ENCODE assay signal across 9 cellular contexts in the genomic region with DNA sequence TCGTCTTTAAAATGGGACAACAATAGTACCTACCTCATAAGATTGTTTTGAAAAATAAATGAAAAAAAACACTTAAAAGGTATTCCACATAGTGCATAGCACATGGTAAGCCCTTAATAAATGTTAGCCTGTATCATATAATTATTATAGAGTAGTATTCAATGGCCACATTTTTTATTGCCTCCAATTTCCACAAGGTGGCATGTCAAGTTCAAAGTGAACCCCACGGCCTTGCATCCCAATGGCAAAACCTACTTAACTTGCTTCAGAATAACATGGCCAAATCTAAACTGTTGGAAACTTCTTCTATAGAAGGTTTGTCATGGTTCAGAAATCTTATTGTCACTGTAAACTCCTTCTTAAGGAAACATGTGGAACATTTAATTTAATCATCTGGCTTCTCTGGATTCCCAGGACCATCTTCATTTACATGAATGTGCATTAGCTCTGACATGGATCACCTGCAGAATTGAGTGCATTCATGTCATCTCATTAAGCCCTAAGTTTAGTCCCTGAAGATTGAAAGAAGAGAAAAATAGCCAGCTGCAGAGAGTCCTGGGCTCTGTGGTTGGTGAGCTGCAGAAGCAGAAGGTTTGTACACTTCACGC.
DNase-seq lines count a peak whose midpoint lies in the region; ATAC-seq and TF ChIP-seq lines count a peak whose summit lies in the region.
"Had no signal": no experiment of that assay in that cellular context is flagged by ENCODE, and none has a peak within 500 bp of the region (broad histone marks: within the 10 kb centered on the region; RNA-seq: fewer than 3 reads in every experiment).

No MANE protein-coding gene starts in this region.

- intact Hi-C loops in colonic mucosa (cut with DNase I), result loop anchor here (2.0 to 10.0 kb wide), 2 partner anchors 162 to 250 kb away; a partner anchor contains a TSS
- intact Hi-C loops in Caco-2 (cut with micrococcal nuclease; ENCODE audit: unreplicated experiment), result loop anchor here (1.0 to 5.0 kb wide), 4 partner anchors 18 to 310 kb away; a partner anchor contains a TSS

- DNase-seq in DMS53 (lab: John Stamatoyannopoulos, UW) (peak; percentile 65), NCI-H460 (ENCODE audit: extremely low read depth, low read depth) (peak; percentile 38), colonic mucosa (peak; percentile 42), lung (ENCODE audit: low spot score) (no peak), Caco-2 (no peak), immature natural killer cell (no peak)
- no peak for DNase-seq in stimulated activated CD4-positive, alpha-beta T cell treated with anti-CD3 and anti-CD28 coated beads, Interleukin-4, amount 100 ng/mL, for 24 hours

- H3K27ac Mint-ChIP-seq in Caco-2 (ENCODE audit: unreplicated experiment), result no peak overlapping the region
- no peak overlapping the region for H3K27ac Mint-ChIP-seq in immature natural killer cell
- H3K27ac Mint-ChIP-seq: T-helper 1 cell treated with Interleukin-12 subunit alpha and Interleukin-12 subunit beta and Interleukin-4 antibody, amounts not matched to agents 30 μg/mL and 1 μg/mL, for 36 hours had no signal

- ATAC-seq in GM21576 (IDR thresholded peaks at IDR 0.05; ENCODE audit: unreplicated experiment) (peak; percentile 36), lung (ENCODE audit: insufficient read depth, low FRiP score) (no peak)

- H3K9me3 ChIP-seq in colonic mucosa, result no peaks in the 10 kb centered on the region
- no peaks in the 10 kb centered on the region for H3K9me3 ChIP-seq in lung (ENCODE audit: control insufficient read depth in 2 of 2, insufficient read depth in 1 of 2, low read length in 1 of 2)
- H3K9me3 ChIP-seq in Caco-2, result no peaks in the 10 kb centered on the region

- no peak overlapping the region for H3K4me3 Mint-ChIP-seq in Caco-2 (ENCODE audit: unreplicated experiment)
- H3K4me3 Mint-ChIP-seq in immature natural killer cell, result no peak overlapping the region
- H3K4me3 Mint-ChIP-seq: T-helper 1 cell treated with Interleukin-12 subunit alpha and Interleukin-12 subunit beta and Interleukin-4 antibody, amounts not matched to agents 30 μg/mL and 1 μg/mL, for 36 hours had no signal

- CTCF ChIA-PET in Caco-2 (lab: Charles Lee), result interaction anchor here (0.8 kb wide), 1 partner anchor 51 kb away, joined by 3 read pairs; no protein-coding TSS in a partner anchor

- WGBS in lung, 2 donors, result 59 to 63% methylated on average over 3 of the region's 3 CpGs

- POLR2A ChIA-PET in Caco-2 (lab: Charles Lee), result no interaction called here

- no TSS peak for BruUV-seq in Caco-2 (replicated peaks; lab: Mats Ljungman, UMichigan)

- H3K4me1 ChIP-seq in colonic mucosa (no peaks in the 10 kb centered on the region), lung (ENCODE audit: control insufficient read depth in 2 of 2, insufficient read depth in 2 of 2, low read length in 2 of 2) (no peaks in the 10 kb centered on the region), Caco-2 (peaks cover 9% of the 10 kb centered on the region)

- no peaks in the 10 kb centered on the region for H3K27me3 Mint-ChIP-seq in Caco-2 (ENCODE audit: insufficient read depth, unreplicated experiment)
- H3K27me3 Mint-ChIP-seq in immature natural killer cell (ENCODE audit: low read depth in 3 of 3), result peaks cover 0 to 3% (median 2%) of the 10 kb centered on the region in 3 donors

- no peak overlapping the region for H3K9ac ChIP-seq in colonic mucosa (ENCODE audit: low read depth in 2 of 2, low read length in 2 of 2)

- H3K4me3 ChIP-seq in colonic mucosa (no peak overlapping the region), lung (no peak overlapping the region), Caco-2 (ENCODE audit: low read depth, low read length) (no peak overlapping the region)

- H3K4me1 Mint-ChIP-seq in Caco-2 (ENCODE audit: low read depth, unreplicated experiment) (peaks cover 42% of the 10 kb centered on the region), immature natural killer cell (peaks cover 8 to 9% of the 10 kb centered on the region in 2 donors)

- peak; percentile 62 for TF ChIP-seq CTCF in colonic mucosa (IDR thresholded peaks at IDR 0.05)
- TF ChIP-seq CTCF in lung (IDR thresholded peaks at IDR 0.05; ENCODE audit: control extremely low read depth, extremely low read depth), result peak; percentile 30
- TF ChIP-seq CTCF in Caco-2 (IDR thresholded peaks at IDR 0.05; ENCODE audit: insufficient read depth in 1 of 2, low read depth in 1 of 2, low read length in 1 of 2, severe bottlenecking in 1 of 2, unreplicated experiment in 1 of 2), result peak in 1 of 2 experiments; percentile 20

- H3K27ac ChIP-seq in colonic mucosa (no peak overlapping the region), lung (ENCODE audit: low read depth in 1 of 2, low read length in 1 of 2) (no peak overlapping the region)

- H3K36me3 Mint-ChIP-seq in Caco-2 (ENCODE audit: insufficient read depth, unreplicated experiment), result peaks cover 65% of the 10 kb centered on the region
- no peaks in the 10 kb centered on the region for H3K36me3 Mint-ChIP-seq in immature natural killer cell

- H3K27me3 ChIP-seq in colonic mucosa (no peaks in the 10 kb centered on the region), lung (ENCODE audit: control insufficient read depth, insufficient read depth) (no peaks in the 10 kb centered on the region), Caco-2 (replicated peaks; ENCODE audit: control insufficient read depth, insufficient read depth, low read length) (no peaks in the 10 kb centered on the region)

- H3K36me3 ChIP-seq in colonic mucosa, result no peaks in the 10 kb centered on the region
- no peaks in the 10 kb centered on the region for H3K36me3 ChIP-seq in lung (ENCODE audit: control insufficient read depth in 2 of 2, insufficient read depth in 2 of 2, low read length in 2 of 2)
- H3K36me3 ChIP-seq in Caco-2 (ENCODE audit: control insufficient read depth, insufficient read depth, low read length), result no peaks in the 10 kb centered on the region

- H3K9me3 Mint-ChIP-seq in Caco-2 (ENCODE audit: unreplicated experiment) (no peaks in the 10 kb centered on the region), immature natural killer cell (peaks cover 0 to under 1% (median 0%) of the 10 kb centered on the region in 6 donors)
- H3K9me3 Mint-ChIP-seq: T-helper 1 cell treated with Interleukin-12 subunit alpha and Interleukin-12 subunit beta and Interleukin-4 antibody, amounts not matched to agents 30 μg/mL and 1 μg/mL, for 36 hours had no signal

Comparison
In these comparisons a context has a peak if more than half of its experiments do, and no peak if none do; other contexts are left out.
1. DNase-seq: peak in DMS53 (single experiment), NCI-H460 (single experiment) and colonic mucosa (single experiment); none in lung (single experiment), Caco-2 (0 of 2), immature natural killer cell (0 of 3) and stimulated activated CD4-positive, alpha-beta T cell treated with anti-CD3 and anti-CD28 coated beads, Interleukin-4, amount 100 ng/mL, for 24 hours (single experiment).